16 cellular contexts compared by ENCODE assay signal in the genomic region with DNA sequence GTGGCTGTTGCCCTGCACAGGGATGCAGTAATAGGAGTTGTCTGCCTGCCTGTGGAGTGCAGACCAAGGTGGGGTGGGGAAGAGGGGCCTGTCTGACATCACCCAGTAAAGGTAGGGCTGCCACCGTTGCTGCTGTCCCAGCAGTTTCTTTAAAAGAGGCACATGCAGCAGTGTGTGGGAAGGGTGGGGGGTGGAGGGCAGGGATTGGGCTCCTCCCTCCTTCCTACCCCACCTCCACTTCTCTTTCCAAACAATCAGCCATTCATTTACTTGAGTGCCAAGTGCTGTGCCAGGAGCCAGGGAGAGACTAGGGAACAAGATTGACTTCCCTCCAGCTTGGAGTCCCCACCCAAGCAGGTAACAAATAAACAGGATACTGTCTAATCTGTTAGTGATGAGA.
DNase-seq lines count a peak whose midpoint lies in the region; ATAC-seq, FAIRE-seq and TF ChIP-seq lines count a peak whose summit lies in the region.
"Had no signal": no experiment of that assay in that cellular context is flagged by ENCODE, and none has a peak within 500 bp of the region (broad histone marks: within the 10 kb centered on the region; RNA-seq: fewer than 3 reads in every experiment).

No MANE protein-coding gene starts in this region.

- no peaks in the 10 kb centered on the region for H3K27me3 ChIP-seq in left ventricle myocardium inferior (ENCODE audit: low read depth)
- no peaks in the 10 kb centered on the region for H3K27me3 ChIP-seq in esophagus muscularis mucosa
- no peaks in the 10 kb centered on the region for H3K27me3 ChIP-seq in pancreas
- no peaks in the 10 kb centered on the region for H3K27me3 ChIP-seq in ovary
- H3K27me3 ChIP-seq: BE2C, Peyer's patch had no signal

- H3K27ac ChIP-seq in left ventricle myocardium inferior (replicated peaks) (peak overlapping the region; percentile 75), esophagus muscularis mucosa (replicated peaks in 1 of 4) (peak overlapping the region; percentile 96 to 99 (median 96)), pancreas (peak overlapping the region; percentile 1 to 53 (median 20)), kidney (ENCODE audit: low read depth in 2 of 2, low read length in 2 of 2) (no peak overlapping the region), ovary (no peak overlapping the region)

- DNase-seq in left ventricle myocardium inferior (no peak), Right ventricle myocardium superior (no peak), esophagus muscularis mucosa (ENCODE audit: extremely low spot score) (no peak), pancreas (peak in 2 of 6 donors; percentile 20 to 49), kidney (no peak), ovary (no peak)
- no peak for DNase-seq in T-helper 2 cell treated with Interferon-gamma antibody and Interleukin-4, amounts not matched to agents 5 μg/mL and 100 μg/mL, for 36 hours (ENCODE audit: low spot score)
- DNase-seq: activated naive CD4-positive, alpha-beta T cell treated with Interleukin-2 at 50 U/mL for 16 hours; BE2C; GF-D8; mesendoderm; NCI-H1930; Peyer's patch had no signal

- H3K27me3 Mint-ChIP-seq in T-helper 2 cell treated with Interferon-gamma antibody and Interleukin-4, amounts not matched to agents 5 μg/mL and 100 μg/mL, for 36 hours (ENCODE audit: low read depth): no peaks in the 10 kb centered on the region

- H3K4me3 Mint-ChIP-seq in T-helper 2 cell treated with Interferon-gamma antibody and Interleukin-4, amounts not matched to agents 5 μg/mL and 100 μg/mL, for 36 hours: no peak overlapping the region

- H3K9me3 ChIP-seq in left ventricle myocardium inferior (replicated peaks): no peaks in the 10 kb centered on the region
- H3K9me3 ChIP-seq in esophagus muscularis mucosa: no peaks in the 10 kb centered on the region
- H3K9me3 ChIP-seq in pancreas: no peaks in the 10 kb centered on the region
- H3K9me3 ChIP-seq in kidney (ENCODE audit: control insufficient read depth in 1 of 2, low read length in 2 of 2): no peaks in the 10 kb centered on the region
- H3K9me3 ChIP-seq in ovary: no peaks in the 10 kb centered on the region
- H3K9me3 ChIP-seq: BE2C, Peyer's patch had no signal

- H3K27ac Mint-ChIP-seq in T-helper 2 cell treated with Interferon-gamma antibody and Interleukin-4, amounts not matched to agents 5 μg/mL and 100 μg/mL, for 36 hours: no peak overlapping the region

- H3K4me1 Mint-ChIP-seq in T-helper 2 cell treated with Interferon-gamma antibody and Interleukin-4, amounts not matched to agents 5 μg/mL and 100 μg/mL, for 36 hours (ENCODE audit: low read depth): peaks cover 30% of the 10 kb centered on the region

- H3K9me3 Mint-ChIP-seq in T-helper 2 cell treated with Interferon-gamma antibody and Interleukin-4, amounts not matched to agents 5 μg/mL and 100 μg/mL, for 36 hours: no peaks in the 10 kb centered on the region

- H3K4me3 ChIP-seq in left ventricle myocardium inferior (no peak overlapping the region), esophagus muscularis mucosa (no peak overlapping the region), pancreas (no peak overlapping the region), kidney (ENCODE audit: low read length in 2 of 2) (no peak overlapping the region), ovary (no peak overlapping the region)
- H3K4me3 ChIP-seq: Peyer's patch had no signal

- intact Hi-C loops in left ventricle myocardium inferior (cut with micrococcal nuclease): no loop called here
- intact Hi-C loops in Right ventricle myocardium superior (cut with DNase I): no loop called here
- intact Hi-C loops in esophagus muscularis mucosa (cut with DNase I): no loop called here
- intact Hi-C loops in pancreas (cut with DNase I): no loop called here
- intact Hi-C loops in kidney (cut with DNase I): no loop called here
- intact Hi-C loops in ovary (cut with DNase I): no loop called here

- TF ChIP-seq POLR2A in esophagus muscularis mucosa (IDR thresholded peaks at IDR 0.05; ENCODE audit: low read depth): no peak
- TF ChIP-seq POLR2A in ovary (IDR thresholded peaks at IDR 0.05): no peak

- WGBS in esophagus muscularis mucosa: 0% methylated on average over 1 of the region's 1 CpG
- WGBS in pancreas, 2 donors: 4 to 8% methylated on average over 1 of the region's 1 CpG
- 11 to 13% (median 12%) methylated on average over 1 of the region's 1 CpG for WGBS in ovary, 3 donors

- H3K4me1 ChIP-seq in left ventricle myocardium inferior (peaks cover 85% of the 10 kb centered on the region), esophagus muscularis mucosa (peaks cover 68 to 96% (median 86%) of the 10 kb centered on the region in 4 donors), pancreas (peaks cover 34 to 49% (median 44%) of the 10 kb centered on the region in 3 donors), kidney (ENCODE audit: control insufficient read depth in 1 of 2, insufficient read depth in 1 of 2, low read depth in 1 of 2, low read length in 2 of 2) (peaks cover 24 to 27% of the 10 kb centered on the region in 2 donors), ovary (ENCODE audit: insufficient read depth) (peaks cover 25% of the 10 kb centered on the region)

- no peak for FAIRE-seq in pancreas (lab: Jason Lieb, UNC)
- FAIRE-seq in kidney (lab: Jason Lieb, UNC): no peak
- FAIRE-seq: frontal cortex had no signal

- no peak overlapping the region for H3K9ac ChIP-seq in kidney (ENCODE audit: low read length in 2 of 2)

- ATAC-seq in Right ventricle myocardium superior (ENCODE audit: poor library complexity) (no peak), pancreas (peak in 3 of 4 donors; percentile 3 to 34 (median 31)), GM21367 (IDR thresholded peaks at IDR 0.05; ENCODE audit: unreplicated experiment) (no peak)
- ATAC-seq: activated CD4-positive, CD25-positive, alpha-beta regulatory T cell treated with anti-CD3 and anti-CD28 coated beads, Interleukin-2, amount 50 U/mL, for 24 hours had no signal

- no peaks in the 10 kb centered on the region for H3K36me3 Mint-ChIP-seq in T-helper 2 cell treated with Interferon-gamma antibody and Interleukin-4, amounts not matched to agents 5 μg/mL and 100 μg/mL, for 36 hours (ENCODE audit: low read depth)

- H3K36me3 ChIP-seq in left ventricle myocardium inferior (no peaks in the 10 kb centered on the region), esophagus muscularis mucosa (peaks cover 0 to 5% (median 0%) of the 10 kb centered on the region in 4 donors), pancreas (no peaks in the 10 kb centered on the region), kidney (ENCODE audit: control insufficient read depth in 1 of 2, insufficient read depth in 2 of 2, low read length in 2 of 2) (peaks cover 0 to 2% of the 10 kb centered on the region in 2 donors), ovary (no peaks in the 10 kb centered on the region)
- H3K36me3 ChIP-seq: BE2C, Peyer's patch had no signal

- no peak for TF ChIP-seq CTCF in left ventricle myocardium inferior (IDR thresholded peaks at IDR 0.05; ENCODE audit: borderline replicate concordance)
- TF ChIP-seq CTCF in esophagus muscularis mucosa (IDR thresholded peaks at IDR 0.05): no peak
- no peak for TF ChIP-seq CTCF in pancreas (IDR thresholded peaks at IDR 0.05)
- no peak for TF ChIP-seq CTCF in kidney (IDR thresholded peaks at IDR 0.05; ENCODE audit: borderline replicate concordance, extremely low read depth, insufficient read depth)
- no peak for TF ChIP-seq CTCF in ovary (IDR thresholded peaks at IDR 0.05)

- no peak for TF ChIP-seq EP300 in esophagus muscularis mucosa (IDR thresholded peaks at IDR 0.05)
- TF ChIP-seq EP300 in ovary (IDR thresholded peaks at IDR 0.05): no peak

Comparison
In these comparisons a context has a peak if more than half of its experiments do, and no peak if none do; other contexts are left out.
1. H3K27ac ChIP-seq: peak in left ventricle myocardium inferior (single experiment), esophagus muscularis mucosa (4 of 4) and pancreas (4 of 4); none in kidney (0 of 2) and ovary (0 of 2).
2. ATAC-seq: peak in pancreas (3 of 4); none in Right ventricle myocardium superior (single experiment) and GM21367 (single experiment).